In genomic region chr10:69696073-69696731, GRCh38 we compare ENCODE assay signal across 8 cellular contexts.
DNase-seq lines count a peak whose midpoint lies in the region; ATAC-seq and TF ChIP-seq lines count a peak whose summit lies in the region.

No MANE protein-coding gene starts in this region.

- CTCF ChIA-PET in activated naive CD4-positive, alpha-beta T cell treated with anti-CD3 and anti-CD28 coated beads, Interleukin-2, amount 10 ng/mL, durations not matched to agents 7 days and 5 days (lab: Charles Lee): interaction anchor here (0.9 to 1.2 kb wide), 3 partner anchors 18 to 33 kb away, joined by 3 read pairs; no protein-coding TSS in a partner anchor

- peaks cover 1% of the 10 kb centered on the region for H3K4me1 ChIP-seq in mesenchymal stem cell (ENCODE audit: control insufficient read depth, insufficient read depth, low read depth, low read length)

- H4K91ac ChIP-seq in mesenchymal stem cell (ENCODE audit: low read length): no peak overlapping the region

- no peak overlapping the region for H2AK5ac ChIP-seq in mesenchymal stem cell (ENCODE audit: low read length, severe bottlenecking)

- no peak overlapping the region for H3K4ac ChIP-seq in mesenchymal stem cell (ENCODE audit: low read depth in 1 of 2, low read length in 2 of 2)

- H2BK120ac ChIP-seq in mesenchymal stem cell (ENCODE audit: low read depth, low read length): no peak overlapping the region

- no peak overlapping the region for H3K23ac ChIP-seq in mesenchymal stem cell (ENCODE audit: low read length in 2 of 2)

- peak overlapping the region; percentile 19 for H2BK15ac ChIP-seq in mesenchymal stem cell (ENCODE audit: low read depth, poor library complexity, severe bottlenecking)

- H3K4me3 Mint-ChIP-seq in activated naive CD4-positive, alpha-beta T cell treated with anti-CD3 and anti-CD28 coated beads, Interleukin-2, amount 10 ng/mL, durations not matched to agents 7 days and 5 days: no peak overlapping the region

- DNase-seq in activated naive CD4-positive, alpha-beta T cell treated with anti-CD3 and anti-CD28 coated beads, Interleukin-2, amount 10 ng/mL, durations not matched to agents 7 days and 5 days: peak; percentile 41
- no peak for DNase-seq in activated naive CD4-positive, alpha-beta T cell treated with Interleukin-2 at 50 U/mL for 16 hours
- DNase-seq in NCI-H446 treated with DMSO at 0.1 percent for 48 hours (lab: John Stamatoyannopoulos, UW) (peak; percentile 5), choroid plexus epithelial cell (ENCODE audit: low read depth) (peak; percentile 93), mesenchymal stem cell (peak; percentile 91), NCI-H1694 treated with DMSO at 0.1 percent for 48 hours (lab: John Stamatoyannopoulos, UW) (no peak)

- WGBS in mesenchymal stem cell: 87% methylated on average over 5 of the region's 9 CpGs

- no peak for ATAC-seq in GM21576 (IDR thresholded peaks at IDR 0.05; ENCODE audit: unreplicated experiment)
- no peak for ATAC-seq in GM19395 (IDR thresholded peaks at IDR 0.05; ENCODE audit: unreplicated experiment)

- no peak overlapping the region for H3K4me2 ChIP-seq in mesenchymal stem cell (ENCODE audit: low read length, poor library complexity, severe bottlenecking)

- H3K4me1 Mint-ChIP-seq in activated naive CD4-positive, alpha-beta T cell treated with anti-CD3 and anti-CD28 coated beads, Interleukin-2, amount 10 ng/mL, durations not matched to agents 7 days and 5 days: no peaks in the 10 kb centered on the region

- no peak overlapping the region for H2AFZ ChIP-seq in mesenchymal stem cell (ENCODE audit: low read depth, low read length)

- H3K9me3 ChIP-seq in mesenchymal stem cell (ENCODE audit: control insufficient read depth, low read length): no peaks in the 10 kb centered on the region

- no peak overlapping the region for H4K8ac ChIP-seq in mesenchymal stem cell (ENCODE audit: low read length)

- H3K9me3 Mint-ChIP-seq in activated naive CD4-positive, alpha-beta T cell treated with anti-CD3 and anti-CD28 coated beads, Interleukin-2, amount 10 ng/mL, durations not matched to agents 7 days and 5 days: no peaks in the 10 kb centered on the region

- H3K18ac ChIP-seq in mesenchymal stem cell (ENCODE audit: low read depth in 1 of 2, low read length in 2 of 2): no peak overlapping the region

- no peak overlapping the region for H2BK5ac ChIP-seq in mesenchymal stem cell (ENCODE audit: low read depth, low read length, poor library complexity, severe bottlenecking)

- peak overlapping the region; percentile 50 for H3K9ac ChIP-seq in mesenchymal stem cell (ENCODE audit: low read length)

- no peak overlapping the region for H3K14ac ChIP-seq in mesenchymal stem cell (ENCODE audit: low read length in 2 of 2)

- no peaks in the 10 kb centered on the region for H3K79me1 ChIP-seq in mesenchymal stem cell (replicated peaks; ENCODE audit: low read length, poor library complexity, severe bottlenecking)

- H3K36me3 ChIP-seq in mesenchymal stem cell (ENCODE audit: control insufficient read depth in 1 of 2, insufficient read depth in 2 of 2, low read depth in 1 of 2, low read length in 2 of 2): no peaks in the 10 kb centered on the region

- H3K27me3 Mint-ChIP-seq in activated naive CD4-positive, alpha-beta T cell treated with anti-CD3 and anti-CD28 coated beads, Interleukin-2, amount 10 ng/mL, durations not matched to agents 7 days and 5 days: peaks cover 9% of the 10 kb centered on the region

- no peaks in the 10 kb centered on the region for H3K36me3 Mint-ChIP-seq in activated naive CD4-positive, alpha-beta T cell treated with anti-CD3 and anti-CD28 coated beads, Interleukin-2, amount 10 ng/mL, durations not matched to agents 7 days and 5 days

- H3K27ac Mint-ChIP-seq in activated naive CD4-positive, alpha-beta T cell treated with anti-CD3 and anti-CD28 coated beads, Interleukin-2, amount 10 ng/mL, durations not matched to agents 7 days and 5 days: no peak overlapping the region

- H3K27ac ChIP-seq in mesenchymal stem cell (ENCODE audit: low read length, poor library complexity, severe bottlenecking): no peak overlapping the region

- H3K4me3 ChIP-seq in choroid plexus epithelial cell (ENCODE audit: low read depth, low read length): no peak overlapping the region
- H3K4me3 ChIP-seq in mesenchymal stem cell (ENCODE audit: insufficient read depth in 1 of 2, low read depth in 1 of 2, low read length in 2 of 2): no peak overlapping the region

- no peak overlapping the region for H2BK12ac ChIP-seq in mesenchymal stem cell (ENCODE audit: low read length in 2 of 2)

- TF ChIP-seq CTCF in choroid plexus epithelial cell (conservative IDR thresholded peaks at IDR 0.05; ENCODE audit: low read depth, low read length): peak; percentile 73

- H3K27me3 ChIP-seq in mesenchymal stem cell (ENCODE audit: control insufficient read depth in 1 of 2, insufficient read depth in 1 of 2, low read length in 2 of 2): peaks cover 0 to 41% of the 10 kb centered on the region in 2 experiments

Comparison
In these comparisons a context has a peak if more than half of its experiments do, and no peak if none do; other contexts are left out.
1. DNase-seq: peak in activated naive CD4-positive, alpha-beta T cell treated with anti-CD3 and anti-CD28 coated beads, Interleukin-2, amount 10 ng/mL, durations not matched to agents 7 days and 5 days (single experiment), NCI-H446 treated with DMSO at 0.1 percent for 48 hours (single experiment), choroid plexus epithelial cell (single experiment) and mesenchymal stem cell (single experiment); none in activated naive CD4-positive, alpha-beta T cell treated with Interleukin-2 at 50 U/mL for 16 hours (single experiment) and NCI-H1694 treated with DMSO at 0.1 percent for 48 hours (single experiment).